ENCODE assay signal across 1 cellular context in genomic region chr3:159091936-159092335, GRCh38.
TF ChIP-seq lines count a peak whose summit lies in the region.

No MANE protein-coding gene starts in this region.

TF ChIP-seq in GM23338, 12 proteins besides CTCF, POLR2A, EP300 and RAD21 (continued from another document):
- TF ChIP-seq ZNF462 (CRISPR knock-in tag; IDR thresholded peaks at IDR 0.05) (no peak), NANOG (IDR thresholded peaks at IDR 0.05; ENCODE audit: borderline replicate concordance) (no peak)
